ENCODE assay signal across 18 cellular contexts in genomic region chr1:163128282-163128681, GRCh38. TPM values are rescaled to one million over a fixed set of nuclear protein-coding genes. Genes with fewer than 3 reads are reported as not detected.
DNase-seq lines count a peak whose midpoint lies in the region; ATAC-seq and TF ChIP-seq lines count a peak whose summit lies in the region.
"Had no signal": no experiment of that assay in that cellular context is flagged by ENCODE, and none has a peak within 500 bp of the region (broad histone marks: within the 10 kb centered on the region; RNA-seq: fewer than 3 reads in every experiment).

No MANE protein-coding gene starts in this region.

- no peak for DNase-seq in ascending aorta (ENCODE audit: low spot score in 2 of 2)
- DNase-seq in thoracic aorta (ENCODE audit: low spot score), result no peak
- DNase-seq in RPMI8226, result no peak
- DNase-seq: AML-193; Caco-2; CD4-positive, alpha-beta T cell; DMS153; DMS79; GDM1; H9; Kasumi-1; KG1 had no signal

- H3K79me2 ChIP-seq in ACC112 (ENCODE audit: control insufficient read depth, insufficient read depth, low read length, unreplicated experiment), result no peaks in the 10 kb centered on the region

- no peaks in the 10 kb centered on the region for H3K27me3 ChIP-seq in ACC112 (ENCODE audit: insufficient read depth, low read length)
- H3K27me3 ChIP-seq in ascending aorta, result peaks cover 3% of the 10 kb centered on the region
- H3K27me3 ChIP-seq in thoracic aorta (replicated peaks; ENCODE audit: insufficient read depth), result no peaks in the 10 kb centered on the region

- POLR2A ChIA-PET in HEK293 (lab: Yijun Ruan, JAX), result no interaction called here

- peak overlapping the region; percentile 27 for H2AFZ ChIP-seq in ACC112 (ENCODE audit: low read length, unreplicated experiment)

- intact Hi-C loops in ascending aorta (cut with DNase I), result no loop called here

- H3K27ac ChIP-seq in ACC112 (ENCODE audit: low read depth, low read length), result no peak overlapping the region
- H3K27ac ChIP-seq in HEK293 (ENCODE audit: extremely low read depth, low read depth, low read length), result no peak overlapping the region
- H3K27ac ChIP-seq in ascending aorta, result peak overlapping the region; percentile 41 to 80
- peak overlapping the region; percentile 36 to 56 for H3K27ac ChIP-seq in thoracic aorta
- H3K27ac ChIP-seq: C4-2B, HL-60 had no signal

- no peaks in the 10 kb centered on the region for H3K36me3 ChIP-seq in ACC112 (ENCODE audit: insufficient read depth, low read length)
- no peaks in the 10 kb centered on the region for H3K36me3 ChIP-seq in HEK293 (ENCODE audit: control insufficient read depth in 2 of 2, insufficient read depth in 1 of 2, low read length in 2 of 2)
- H3K36me3 ChIP-seq in ascending aorta, result no peaks in the 10 kb centered on the region
- H3K36me3 ChIP-seq in thoracic aorta, result no peaks in the 10 kb centered on the region

- CTCF ChIA-PET in HEK293 (lab: Yijun Ruan, JAX), result interaction anchor here (1.3 kb wide), 1 partner anchor 47 kb away, joined by 4 read pairs; no protein-coding TSS in a partner anchor

- H3K4me1 ChIP-seq in ACC112 (ENCODE audit: control insufficient read depth, insufficient read depth, low read length, unreplicated experiment) (no peaks in the 10 kb centered on the region), HEK293 (ENCODE audit: control insufficient read depth, insufficient read depth, low read length) (no peaks in the 10 kb centered on the region), ascending aorta (peaks cover 4 to 27% of the 10 kb centered on the region in 2 donors), thoracic aorta (ENCODE audit: control insufficient read depth in 1 of 2, low read depth in 2 of 2) (peaks cover 19 to 68% of the 10 kb centered on the region in 2 donors)
- H3K4me1 ChIP-seq: Caco-2 had no signal

- no peak overlapping the region for H3K4me3 ChIP-seq in ACC112 (ENCODE audit: low read depth, low read length)
- no peak overlapping the region for H3K4me3 ChIP-seq in HEK293 (ENCODE audit: low read depth, low read length)
- no peak overlapping the region for H3K4me3 ChIP-seq in ascending aorta
- H3K4me3 ChIP-seq in thoracic aorta, result no peak overlapping the region

- H3K9me3 ChIP-seq in HEK293 (ENCODE audit: control insufficient read depth, insufficient read depth, low read depth, low read length) (no peaks in the 10 kb centered on the region), ascending aorta (no peaks in the 10 kb centered on the region), thoracic aorta (no peaks in the 10 kb centered on the region)
- H3K9me3 ChIP-seq: Caco-2 had no signal

- no peak for ATAC-seq in thoracic aorta (ENCODE audit: insufficient number of reproducible peaks, low FRiP score, low read depth)
- no peak for ATAC-seq in GM21576 (IDR thresholded peaks at IDR 0.05; ENCODE audit: unreplicated experiment)
- no peak for ATAC-seq in GM18520 (IDR thresholded peaks at IDR 0.05; ENCODE audit: unreplicated experiment)

- TF ChIP-seq CTCF in HEK293 (tag by site-specific recombination; IDR thresholded peaks at IDR 0.05) (no peak), ascending aorta (IDR thresholded peaks at IDR 0.05) (no peak), thoracic aorta (IDR thresholded peaks at IDR 0.05) (no peak)

TF ChIP-seq in HEK293, 187 proteins besides CTCF, POLR2A, EP300 and RAD21:
- TF ChIP-seq PRDM1 (tag by site-specific recombination; IDR thresholded peaks at IDR 0.05) (0 out of 2 replicates have a peak, but pooled peaks have one; percentile 9), ZNF324 (tag by site-specific recombination; IDR thresholded peaks at IDR 0.05) (no peak), ZIC2 (tag by site-specific recombination; IDR thresholded peaks at IDR 0.05) (no peak)

RNA-seq across cellular contexts. Expression of gene RGS4, which starts 59.1 kb away (rescaled TPM):
- total RNA-seq in ascending aorta (57.5 TPM), thoracic aorta (10 to 100 TPM; 32.6 to 52.0 TPM)
- total RNA-seq: CD4-positive, alpha-beta T cell; H9 had no signal

Comparison
In these comparisons a context has a peak if more than half of its experiments do, and no peak if none do; other contexts are left out.
1. H3K27ac ChIP-seq: peak in ascending aorta (2 of 2) and thoracic aorta (2 of 2); none in ACC112 (single experiment) and HEK293 (single experiment).